ENCODE assay signal across 8 cellular contexts in the genomic region with DNA sequence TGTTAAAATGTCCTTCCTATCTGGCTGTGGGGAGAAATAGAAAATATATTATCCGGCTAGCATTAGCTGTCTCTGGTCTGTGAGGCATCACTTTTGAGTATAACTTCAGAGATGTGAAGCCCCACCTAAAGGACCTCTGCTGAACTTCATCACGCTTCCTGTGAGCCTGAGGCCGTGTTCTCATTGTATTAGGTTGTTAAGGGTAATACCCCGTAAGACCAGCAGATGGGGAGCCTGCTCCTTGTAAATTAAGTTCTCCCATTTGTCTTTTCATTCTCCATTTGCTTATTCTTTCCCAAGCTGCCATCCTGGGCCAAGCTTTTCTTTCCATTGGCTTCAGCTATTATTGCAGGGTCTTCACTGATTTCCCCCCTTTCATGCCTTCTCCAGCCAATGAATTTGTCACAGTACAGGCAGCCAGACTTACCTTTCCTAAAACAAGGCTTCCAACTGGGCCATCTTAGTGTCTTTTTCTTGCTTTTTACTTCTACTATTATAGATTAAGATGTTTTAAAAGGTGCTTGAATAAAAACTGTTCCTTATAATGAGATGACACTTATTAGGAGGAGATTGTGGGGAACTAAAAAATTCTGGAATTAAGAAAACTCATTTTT. TPM values are rescaled to one million over a fixed set of nuclear protein-coding genes. Genes with fewer than 3 reads are reported as not detected.
A peak's percentile ranks its signal among the peaks of the same experiment; 100 is the strongest.
DNase-seq lines count a peak whose midpoint lies in the region; ATAC-seq and TF ChIP-seq lines count a peak whose summit lies in the region.

No MANE protein-coding gene starts in this region.

- ATAC-seq in GM21737 (IDR thresholded peaks at IDR 0.05; ENCODE audit: unreplicated experiment): peak; percentile 96

- H3K36me3 ChIP-seq in esophagus muscularis mucosa: peaks cover 20 to 91% (median 50%) of the 10 kb centered on the region in 4 donors

- H3K4me1 ChIP-seq in esophagus muscularis mucosa: peaks cover 0 to 3% (median 0%) of the 10 kb centered on the region in 4 donors

- no peak overlapping the region for H3K4me3 Mint-ChIP-seq in nephron progenitor cell

- no peaks in the 10 kb centered on the region for H3K9me3 Mint-ChIP-seq in nephron progenitor cell

- no peaks in the 10 kb centered on the region for H3K27me3 ChIP-seq in esophagus muscularis mucosa

- H3K27me3 Mint-ChIP-seq in nephron progenitor cell (ENCODE audit: low read depth, poor library complexity): no peaks in the 10 kb centered on the region

- peaks cover 47% of the 10 kb centered on the region for H3K36me3 Mint-ChIP-seq in nephron progenitor cell (ENCODE audit: low read depth)

- H3K27ac ChIP-seq in esophagus muscularis mucosa (replicated peaks in 1 of 4): no peak overlapping the region

- peak; percentile 55 to 77 (median 75) for TF ChIP-seq CTCF in esophagus muscularis mucosa (IDR thresholded peaks at IDR 0.05)
- TF ChIP-seq CTCF in nephron progenitor cell (IDR thresholded peaks at IDR 0.05): peak; percentile 73

- no peak overlapping the region for H3K4me3 ChIP-seq in Jurkat, Clone E6-1 (ENCODE audit: low read length)
- no peak overlapping the region for H3K4me3 ChIP-seq in esophagus muscularis mucosa

- 10% methylated on average over 4 of the region's 4 CpGs for WGBS in esophagus muscularis mucosa

- peak overlapping the region; percentile 26 for H3K27ac Mint-ChIP-seq in nephron progenitor cell

- H3K9me3 ChIP-seq in esophagus muscularis mucosa: no peaks in the 10 kb centered on the region

- no peak for TF ChIP-seq POLR2A in esophagus muscularis mucosa (IDR thresholded peaks at IDR 0.05; ENCODE audit: low read depth)

- intact Hi-C loops in esophagus muscularis mucosa (cut with DNase I): loop anchor here (5.0 kb wide), 1 partner anchor 276 kb away; no protein-coding TSS in a partner anchor

- DNase-seq in Daoy (ENCODE audit: low read depth) (peak; percentile 81), OCI-M1 (lab: John Stamatoyannopoulos, UW) (peak; percentile 94), activated T-cell treated with anti-CD3 and anti-CD28 coated beads for 1 hour (ENCODE audit: low read depth) (peak; percentile 46), esophagus muscularis mucosa (ENCODE audit: extremely low spot score) (no peak), nephron progenitor cell (peak; percentile 55), stromal cell of bone marrow (ENCODE audit: low read depth) (peak; percentile 83)
- DNase-seq in Jurkat, Clone E6-1 (ENCODE audit: low read depth, low spot score): peak; percentile 92

- no peak for TF ChIP-seq EP300 in esophagus muscularis mucosa (IDR thresholded peaks at IDR 0.05)

- no peaks in the 10 kb centered on the region for H3K4me1 Mint-ChIP-seq in nephron progenitor cell

RNA-seq across cellular contexts. Expression of gene NIF3L1, which starts 12.4 kb away (rescaled TPM):
- 51.1 and 53.8 TPM in 2 replicates for total RNA-seq in Daoy (2014; rRNA removed; shearing (Covaris generic))
- polyA plus RNA-seq in Jurkat, Clone E6-1 (2012; ENCODE audit: insufficient read depth, insufficient read length): 71.0 TPM
- 10 to 100 TPM; 11.8 to 21.1 (median 15.5) TPM for total RNA-seq in esophagus muscularis mucosa

RNA-seq across cellular contexts. Expression of gene PPIL3, which starts 12.7 kb away (rescaled TPM):
- 42.5 and 64.4 TPM in 2 replicates for total RNA-seq in Daoy (2014; rRNA removed; shearing (Covaris generic))
- polyA plus RNA-seq in Jurkat, Clone E6-1 (2012; ENCODE audit: insufficient read depth, insufficient read length): 51.0 TPM
- total RNA-seq in esophagus muscularis mucosa: 10 to 100 TPM in 3 of 4 donors, 1 to 10 TPM in 1; 6.9 to 16.3 (median 13.4) TPM

RNA-seq across cellular contexts. Expression of gene CLK1, which starts 37.1 kb away (rescaled TPM):
- total RNA-seq in Daoy (2014; rRNA removed; shearing (Covaris generic)): 37.3 and 42.9 TPM in 2 replicates
- 55.3 TPM for polyA plus RNA-seq in Jurkat, Clone E6-1 (2012; ENCODE audit: insufficient read depth, insufficient read length)
- total RNA-seq in esophagus muscularis mucosa: 100 to 1,000 TPM in 3 of 4 donors, 10 to 100 TPM in 1; 94.3 to 177 (median 108) TPM
